In genomic region chr5:50606179-50606578, GRCh38 we compare ENCODE assay signal across 23 cellular contexts.
DNase-seq lines count a peak whose midpoint lies in the region; ATAC-seq, FAIRE-seq and TF ChIP-seq lines count a peak whose summit lies in the region.
"Had no signal": no experiment of that assay in that cellular context is flagged by ENCODE, and none has a peak within 500 bp of the region (broad histone marks: within the 10 kb centered on the region; RNA-seq: fewer than 3 reads in every experiment).

No MANE protein-coding gene starts in this region.

- no peak for FAIRE-seq in GM12878 (lab: Jason Lieb, UNC)

- no peaks in the 10 kb centered on the region for H3K79me2 ChIP-seq in GM12878 (ENCODE audit: control insufficient read depth, insufficient read depth, low read length)

- no peak overlapping the region for H3K4me3 Mint-ChIP-seq in MCF 10A (ENCODE audit: unreplicated experiment)
- no peak overlapping the region for H3K4me3 Mint-ChIP-seq in endodermal cell
- H3K4me3 Mint-ChIP-seq: CD4-positive, CD25-positive, alpha-beta regulatory T cell had no signal

- H3K27me3 Mint-ChIP-seq in MCF 10A (ENCODE audit: insufficient read depth, unreplicated experiment), result no peaks in the 10 kb centered on the region
- H3K27me3 Mint-ChIP-seq in endodermal cell (ENCODE audit: insufficient read depth), result no peaks in the 10 kb centered on the region
- H3K27me3 Mint-ChIP-seq: CD4-positive, CD25-positive, alpha-beta regulatory T cell had no signal

- CTCF ChIA-PET in MCF 10A (lab: Yijun Ruan, JAX) (no interaction called here), GM12878 (lab: Yijun Ruan, JAX) (interaction anchor here (0.6 to 1.3 kb wide), 2 partner anchors 11 to 58 kb away, joined by 3 read pairs; no protein-coding TSS in a partner anchor)

- TF ChIP-seq EP300 in GM12878 (IDR thresholded peaks at IDR 0.05; ENCODE audit: borderline replicate concordance in 1 of 2, control insufficient read depth in 1 of 2, low read depth in 2 of 2, low read length in 2 of 2), result peak; percentile 40 to 58; a peak in 2 of 4 replicates

- no peaks in the 10 kb centered on the region for H4K20me1 ChIP-seq in GM12878 (ENCODE audit: control insufficient read depth, insufficient read depth)

- BruUV-seq in MCF 10A (replicated peaks; lab: Mats Ljungman, UMichigan), result no TSS peak
- no TSS peak for BruUV-seq in GM12878 (replicated peaks; lab: Mats Ljungman, UMichigan)

- TF ChIP-seq RAD21 in GM12878 (IDR thresholded peaks at IDR 0.05; ENCODE audit: insufficient read depth, low read depth, low read length), result no peak

- H3K9me3 ChIP-seq in breast epithelium (no peaks in the 10 kb centered on the region), GM12878 (replicated peaks; ENCODE audit: control insufficient read depth, insufficient read depth, low read length) (no peaks in the 10 kb centered on the region), endodermal cell (ENCODE audit: control insufficient read depth, low read length) (no peaks in the 10 kb centered on the region), gastrocnemius medialis (no peaks in the 10 kb centered on the region)
- H3K9me3 ChIP-seq: BE2C had no signal

- ATAC-seq in GM12878, result peak; percentile 52
- no peak for ATAC-seq in GM21515 (IDR thresholded peaks at IDR 0.05; ENCODE audit: unreplicated experiment)
- ATAC-seq in gastrocnemius medialis, result no peak
- no peak for ATAC-seq in HG03354 (IDR thresholded peaks at IDR 0.05; ENCODE audit: poor library complexity, severe bottlenecking, unreplicated experiment)
- ATAC-seq: PC-3 had no signal

- 7% methylated on average over 1 of the region's 1 CpG for WGBS in GM12878 (ENCODE audit: insufficient coverage, insufficient replicate concordance, low lambda C conversion rate, missing lambda C conversion rate)
- WGBS in endodermal cell (ENCODE audit: insufficient coverage in 1 of 2, insufficient read length in 1 of 2), 2 experiments, result 94% methylated on average over 1 of the region's 1 CpG; no CpG with 5 or more reads in 1 of the 2 experiments

- H3K9ac ChIP-seq in GM12878 (ENCODE audit: control insufficient read depth, insufficient read depth, low read length) (no peak overlapping the region), endodermal cell (ENCODE audit: extremely low read depth, low read length, poor library complexity, severe bottlenecking) (no peak overlapping the region)

- POLR2A ChIA-PET in MCF 10A (lab: Yijun Ruan, JAX) (interaction anchor here (0.7 kb wide), 1 partner anchor 23 kb away, joined by 4 read pairs; no protein-coding TSS in a partner anchor), GM12878 (lab: Charles Lee) (no interaction called here)

- no peaks in the 10 kb centered on the region for H3K9me3 Mint-ChIP-seq in MCF 10A (ENCODE audit: unreplicated experiment)
- H3K9me3 Mint-ChIP-seq in endodermal cell, result peaks cover 35% of the 10 kb centered on the region

- DNase-seq in MCF 10A (ENCODE audit: unreplicated experiment) (peak; percentile 3), breast epithelium (ENCODE audit: low spot score in 2 of 2) (no peak), GM12878 (ENCODE audit: low read depth, low spot score) (peak; percentile 21), kidney glomerular epithelial cell (lab: John Stamatoyannopoulos, UW) (peak; percentile 29), endodermal cell (no peak), gastrocnemius medialis (no peak)
- DNase-seq: 8988T; BE2C; CD4-positive, CD25-positive, alpha-beta regulatory T cell; COR-L47; DMS153; EL; H7; Kasumi-1; NCI-H1694 treated with DMSO at 0.1 percent for 48 hours; NCI-H2107; NCI-H510A; NCI-H82; PC-3; RPMI8226; SIG-M5 had no signal

- H3K4me3 ChIP-seq in breast epithelium (no peak overlapping the region), GM12878 (no peak overlapping the region), endodermal cell (ENCODE audit: low read length) (no peak overlapping the region), gastrocnemius medialis (no peak overlapping the region)

- TF ChIP-seq CTCF in MCF 10A (IDR thresholded peaks at IDR 0.05; ENCODE audit: unreplicated experiment) (no peak), breast epithelium (IDR thresholded peaks at IDR 0.05) (no peak), GM12878 (IDR thresholded peaks at IDR 0.05 in 2 of 3, conservative IDR thresholded peaks at IDR 0.05 in 1 of 3; ENCODE audit: control insufficient read depth in 2 of 3, extremely low read depth in 1 of 3, insufficient read depth in 1 of 3, low read depth in 3 of 3, low read length in 3 of 3) (no peak), endodermal cell (conservative IDR thresholded peaks at IDR 0.05) (no peak), gastrocnemius medialis (IDR thresholded peaks at IDR 0.05 in 4 of 5, conservative IDR thresholded peaks at IDR 0.05 in 1 of 5) (no peak)

- intact Hi-C loops in MCF 10A (cut with micrococcal nuclease) (no loop called here), breast epithelium (cut with DNase I; ENCODE audit: low total_unique reads) (no loop called here), GM12878 (cut with micrococcal nuclease; ENCODE audit: unreplicated experiment) (loop anchor here (5.0 kb wide), 1 partner anchor 61 kb away; the partner anchor contains the start of gene PARP8), gastrocnemius medialis (cut with DNase I; ENCODE audit: low total_unique reads) (no loop called here)

- H3K4me2 ChIP-seq in GM12878 (ENCODE audit: control insufficient read depth, insufficient read depth), result no peak overlapping the region

- H3K36me3 Mint-ChIP-seq in MCF 10A (ENCODE audit: insufficient read depth, unreplicated experiment), result no peaks in the 10 kb centered on the region
- no peaks in the 10 kb centered on the region for H3K36me3 Mint-ChIP-seq in endodermal cell (ENCODE audit: low read depth)
- H3K36me3 Mint-ChIP-seq: CD4-positive, CD25-positive, alpha-beta regulatory T cell had no signal

- SMC1A ChIA-PET in GM12878 (lab: Charles Lee; ENCODE audit: uncharacterized antibody, unreplicated experiment), result interaction anchor here (1.0 to 1.8 kb wide), 3 partner anchors 59 to 145 kb away, joined by 4 read pairs; no protein-coding TSS in a partner anchor

- H3K27me3 ChIP-seq in breast epithelium (no peaks in the 10 kb centered on the region), GM12878 (replicated peaks in 1 of 2; ENCODE audit: control insufficient read depth in 2 of 2, insufficient read depth in 2 of 2, low read length in 1 of 2) (no peaks in the 10 kb centered on the region), endodermal cell (ENCODE audit: control insufficient read depth, insufficient read depth, low read length, poor library complexity, severe bottlenecking) (no peaks in the 10 kb centered on the region), gastrocnemius medialis (no peaks in the 10 kb centered on the region)
- H3K27me3 ChIP-seq: BE2C had no signal

- H3K36me3 ChIP-seq in breast epithelium (no peaks in the 10 kb centered on the region), GM12878 (ENCODE audit: control insufficient read depth in 2 of 2, insufficient read depth in 2 of 2, low read length in 1 of 2) (no peaks in the 10 kb centered on the region), endodermal cell (ENCODE audit: control insufficient read depth, insufficient read depth, low read length) (no peaks in the 10 kb centered on the region), gastrocnemius medialis (no peaks in the 10 kb centered on the region)
- H3K36me3 ChIP-seq: BE2C had no signal

- in situ Hi-C loops in GM12878 (cut with MboI), result no loop called here
- in situ Hi-C loops in gastrocnemius medialis (cut with MboI; ENCODE audit: low sequenced_read_pairs in 4 of 4), result no loop called here

- RAD21 ChIA-PET in GM12878 (lab: Charles Lee; ENCODE audit: unreplicated experiment), result interaction anchor here (0.5 to 0.7 kb wide), 2 partner anchors 55 to 146 kb away, joined by 3 read pairs; no protein-coding TSS in a partner anchor

- H3K27ac ChIP-seq in breast epithelium (no peak overlapping the region), GM12878 (ENCODE audit: control insufficient read depth, insufficient read depth) (no peak overlapping the region), endodermal cell (ENCODE audit: low read depth, low read length) (no peak overlapping the region), gastrocnemius medialis (no peak overlapping the region)

- H2AFZ ChIP-seq in GM12878 (ENCODE audit: control insufficient read depth, low read depth, low read length), result no peak overlapping the region

- H3K27ac Mint-ChIP-seq in MCF 10A (ENCODE audit: low read depth, unreplicated experiment), result peak overlapping the region; percentile 10
- H3K27ac Mint-ChIP-seq in endodermal cell, result no peak overlapping the region

- TF ChIP-seq POLR2A in breast epithelium (IDR thresholded peaks at IDR 0.05), result no peak
- no peak for TF ChIP-seq POLR2A in GM12878 (IDR thresholded peaks at IDR 0.05; ENCODE audit: low read depth, low read length)
- no peak for TF ChIP-seq POLR2A in gastrocnemius medialis (IDR thresholded peaks at IDR 0.05)

- no peaks in the 10 kb centered on the region for H3K4me1 ChIP-seq in breast epithelium
- no peaks in the 10 kb centered on the region for H3K4me1 ChIP-seq in GM12878 (ENCODE audit: control insufficient read depth, insufficient read depth, low read length)
- no peaks in the 10 kb centered on the region for H3K4me1 ChIP-seq in endodermal cell (ENCODE audit: control insufficient read depth, insufficient read depth, low read length)
- no peaks in the 10 kb centered on the region for H3K4me1 ChIP-seq in gastrocnemius medialis
- H3K4me1 ChIP-seq: BE2C had no signal

- H3K4me1 Mint-ChIP-seq in MCF 10A (ENCODE audit: insufficient read depth, unreplicated experiment), result peaks cover 5% of the 10 kb centered on the region
- no peaks in the 10 kb centered on the region for H3K4me1 Mint-ChIP-seq in endodermal cell

TF ChIP-seq in GM12878, 131 proteins besides CTCF, POLR2A, EP300 and RAD21 (continues in another document):
- TF ChIP-seq E4F1 (IDR thresholded peaks at IDR 0.05; ENCODE audit: borderline replicate concordance, partially characterized antibody), result no peak
- TF ChIP-seq CBX3 (IDR thresholded peaks at IDR 0.05; ENCODE audit: borderline replicate concordance, low read depth), result no peak
- no peak for TF ChIP-seq WRNIP1 (IDR thresholded peaks at IDR 0.05; ENCODE audit: borderline replicate concordance, low read depth, low read length)

Comparison
In these comparisons a context has a peak if more than half of its experiments do, and no peak if none do; other contexts are left out.
1. DNase-seq: peak in MCF 10A (single experiment), GM12878 (single experiment) and kidney glomerular epithelial cell (single experiment); none in breast epithelium (0 of 2), endodermal cell (single experiment) and gastrocnemius medialis (0 of 2).